ENCODE assay signal across 1 cellular context in the genomic region with DNA sequence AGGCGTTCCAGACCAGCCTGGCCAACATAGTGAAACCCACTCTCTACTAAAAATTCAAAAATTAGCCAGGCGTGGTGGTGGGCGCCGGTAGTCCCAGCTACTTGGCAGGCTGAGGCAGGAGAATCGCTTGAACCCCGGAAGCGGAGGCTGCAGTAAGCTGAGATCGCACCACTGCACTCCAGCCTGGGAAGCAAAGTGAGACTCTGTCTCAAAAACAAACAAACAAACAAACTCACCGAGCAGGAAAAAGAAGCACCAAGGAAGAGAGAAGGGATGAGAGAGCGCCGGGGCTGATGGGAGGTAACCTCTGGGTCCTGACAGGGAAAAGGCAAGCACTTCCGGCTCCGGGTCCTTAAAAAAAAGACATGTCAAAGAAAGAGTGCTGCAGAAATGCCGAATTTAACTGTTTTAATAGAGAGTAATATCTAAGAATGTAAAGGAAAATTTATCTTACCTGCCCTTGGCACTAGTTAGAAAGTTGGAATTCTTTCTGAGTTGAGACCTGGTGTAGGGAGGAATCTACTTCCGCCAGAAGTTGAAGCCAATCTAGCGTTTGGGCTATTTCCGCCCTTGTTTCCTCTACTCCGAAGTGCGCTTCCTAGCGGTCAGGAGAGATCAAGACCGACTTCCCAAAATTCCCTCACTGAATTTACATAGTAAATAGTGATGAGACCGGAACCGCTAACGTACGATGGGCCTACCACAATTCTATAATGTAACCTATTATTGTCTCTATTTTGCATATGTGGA.
TF ChIP-seq lines count a peak whose summit lies in the region.

No MANE protein-coding gene starts in this region.

TF ChIP-seq in HepG2, 621 proteins besides CTCF, POLR2A, EP300 and RAD21 (continued from another document and continues in another):
- TF ChIP-seq, protein P1, sequence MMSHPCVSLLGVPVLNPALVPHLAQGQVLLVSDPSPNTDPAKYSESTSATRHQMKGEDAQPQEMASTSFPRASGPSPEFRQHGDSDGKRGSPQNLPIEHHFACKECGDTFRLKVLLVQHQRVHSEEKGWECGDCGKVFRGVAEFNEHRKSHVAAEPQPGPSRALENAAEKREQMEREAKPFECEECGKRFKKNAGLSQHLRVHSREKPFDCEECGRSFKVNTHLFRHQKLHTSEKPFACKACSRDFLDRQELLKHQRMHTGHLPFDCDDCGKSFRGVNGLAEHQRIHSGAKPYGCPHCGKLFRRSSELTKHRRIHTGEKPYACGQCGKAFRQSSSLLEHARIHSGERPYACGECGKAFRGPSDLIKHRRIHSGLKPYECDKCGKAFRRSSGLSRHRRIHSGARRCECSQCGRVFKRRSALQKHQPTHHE (CRISPR knock-in tag; IDR thresholded peaks at IDR 0.05; ENCODE audit: borderline replicate concordance): no peak
- no peak for TF ChIP-seq MTA1 (CRISPR knock-in tag; IDR thresholded peaks at IDR 0.05; ENCODE audit: borderline replicate concordance)
- TF ChIP-seq, protein P2, sequence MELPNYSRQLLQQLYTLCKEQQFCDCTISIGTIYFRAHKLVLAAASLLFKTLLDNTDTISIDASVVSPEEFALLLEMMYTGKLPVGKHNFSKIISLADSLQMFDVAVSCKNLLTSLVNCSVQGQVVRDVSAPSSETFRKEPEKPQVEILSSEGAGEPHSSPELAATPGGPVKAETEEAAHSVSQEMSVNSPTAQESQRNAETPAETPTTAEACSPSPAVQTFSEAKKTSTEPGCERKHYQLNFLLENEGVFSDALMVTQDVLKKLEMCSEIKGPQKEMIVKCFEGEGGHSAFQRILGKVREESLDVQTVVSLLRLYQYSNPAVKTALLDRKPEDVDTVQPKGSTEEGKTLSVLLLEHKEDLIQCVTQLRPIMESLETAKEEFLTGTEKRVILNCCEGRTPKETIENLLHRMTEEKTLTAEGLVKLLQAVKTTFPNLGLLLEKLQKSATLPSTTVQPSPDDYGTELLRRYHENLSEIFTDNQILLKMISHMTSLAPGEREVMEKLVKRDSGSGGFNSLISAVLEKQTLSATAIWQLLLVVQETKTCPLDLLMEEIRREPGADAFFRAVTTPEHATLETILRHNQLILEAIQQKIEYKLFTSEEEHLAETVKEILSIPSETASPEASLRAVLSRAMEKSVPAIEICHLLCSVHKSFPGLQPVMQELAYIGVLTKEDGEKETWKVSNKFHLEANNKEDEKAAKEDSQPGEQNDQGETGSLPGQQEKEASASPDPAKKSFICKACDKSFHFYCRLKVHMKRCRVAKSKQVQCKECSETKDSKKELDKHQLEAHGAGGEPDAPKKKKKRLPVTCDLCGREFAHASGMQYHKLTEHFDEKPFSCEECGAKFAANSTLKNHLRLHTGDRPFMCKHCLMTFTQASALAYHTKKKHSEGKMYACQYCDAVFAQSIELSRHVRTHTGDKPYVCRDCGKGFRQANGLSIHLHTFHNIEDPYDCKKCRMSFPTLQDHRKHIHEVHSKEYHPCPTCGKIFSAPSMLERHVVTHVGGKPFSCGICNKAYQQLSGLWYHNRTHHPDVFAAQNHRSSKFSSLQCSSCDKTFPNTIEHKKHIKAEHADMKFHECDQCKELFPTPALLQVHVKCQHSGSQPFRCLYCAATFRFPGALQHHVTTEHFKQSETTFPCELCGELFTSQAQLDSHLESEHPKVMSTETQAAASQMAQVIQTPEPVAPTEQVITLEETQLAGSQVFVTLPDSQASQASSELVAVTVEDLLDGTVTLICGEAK (IDR thresholded peaks at IDR 0.05): peak; percentile 77
- TF ChIP-seq, protein P2 (CRISPR knock-in tag; IDR thresholded peaks at IDR 0.05): no peak
- TF ChIP-seq STAT5B (CRISPR knock-in tag; IDR thresholded peaks at IDR 0.05): no peak
- 0 out of 2 replicates have a peak, but pooled peaks have one; percentile 31 for TF ChIP-seq ZNF543 (CRISPR knock-in tag; IDR thresholded peaks at IDR 0.05)
- peak; percentile 15; the same call in 1 of the 2 replicates for TF ChIP-seq SPEN (CRISPR knock-in tag; IDR thresholded peaks at IDR 0.05; ENCODE audit: low read depth)
- TF ChIP-seq ZNF234 (CRISPR knock-in tag; conservative IDR thresholded peaks at IDR 0.05): no peak
- TF ChIP-seq MIXL1 (CRISPR knock-in tag; IDR thresholded peaks at IDR 0.05): no peak
- TF ChIP-seq, protein P3, sequence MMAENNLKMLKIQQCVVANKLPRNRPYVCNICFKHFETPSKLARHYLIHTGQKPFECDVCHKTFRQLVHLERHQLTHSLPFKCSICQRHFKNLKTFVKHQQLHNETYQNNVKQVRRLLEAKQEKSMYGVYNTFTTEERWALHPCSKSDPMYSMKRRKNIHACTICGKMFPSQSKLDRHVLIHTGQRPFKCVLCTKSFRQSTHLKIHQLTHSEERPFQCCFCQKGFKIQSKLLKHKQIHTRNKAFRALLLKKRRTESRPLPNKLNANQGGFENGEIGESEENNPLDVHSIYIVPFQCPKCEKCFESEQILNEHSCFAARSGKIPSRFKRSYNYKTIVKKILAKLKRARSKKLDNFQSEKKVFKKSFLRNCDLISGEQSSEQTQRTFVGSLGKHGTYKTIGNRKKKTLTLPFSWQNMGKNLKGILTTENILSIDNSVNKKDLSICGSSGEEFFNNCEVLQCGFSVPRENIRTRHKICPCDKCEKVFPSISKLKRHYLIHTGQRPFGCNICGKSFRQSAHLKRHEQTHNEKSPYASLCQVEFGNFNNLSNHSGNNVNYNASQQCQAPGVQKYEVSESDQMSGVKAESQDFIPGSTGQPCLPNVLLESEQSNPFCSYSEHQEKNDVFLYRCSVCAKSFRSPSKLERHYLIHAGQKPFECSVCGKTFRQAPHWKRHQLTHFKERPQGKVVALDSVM (CRISPR knock-in tag; IDR thresholded peaks at IDR 0.05): no peak
- 0 out of 2 replicates have a peak, but pooled peaks have one; percentile 22 for TF ChIP-seq ZFP90 (CRISPR knock-in tag; IDR thresholded peaks at IDR 0.05; ENCODE audit: borderline replicate concordance)
- TF ChIP-seq ZNF839 (CRISPR knock-in tag; IDR thresholded peaks at IDR 0.05; ENCODE audit: borderline replicate concordance): no peak
- no peak for TF ChIP-seq CC2D1A (CRISPR knock-in tag; IDR thresholded peaks at IDR 0.05)
- TF ChIP-seq ZNF317 (CRISPR knock-in tag; IDR thresholded peaks at IDR 0.05): no peak
- no peak for TF ChIP-seq ZNF773 (CRISPR knock-in tag; IDR thresholded peaks at IDR 0.05; ENCODE audit: borderline replicate concordance)
- no peak for TF ChIP-seq MLLT10 (CRISPR knock-in tag; IDR thresholded peaks at IDR 0.05)
- TF ChIP-seq NONO (IDR thresholded peaks at IDR 0.05): no peak
- TF ChIP-seq NONO (CRISPR knock-in tag; conservative IDR thresholded peaks at IDR 0.05): peak; percentile 71
- no peak for TF ChIP-seq FOXK2 (IDR thresholded peaks at IDR 0.05)
- TF ChIP-seq, protein P4, sequence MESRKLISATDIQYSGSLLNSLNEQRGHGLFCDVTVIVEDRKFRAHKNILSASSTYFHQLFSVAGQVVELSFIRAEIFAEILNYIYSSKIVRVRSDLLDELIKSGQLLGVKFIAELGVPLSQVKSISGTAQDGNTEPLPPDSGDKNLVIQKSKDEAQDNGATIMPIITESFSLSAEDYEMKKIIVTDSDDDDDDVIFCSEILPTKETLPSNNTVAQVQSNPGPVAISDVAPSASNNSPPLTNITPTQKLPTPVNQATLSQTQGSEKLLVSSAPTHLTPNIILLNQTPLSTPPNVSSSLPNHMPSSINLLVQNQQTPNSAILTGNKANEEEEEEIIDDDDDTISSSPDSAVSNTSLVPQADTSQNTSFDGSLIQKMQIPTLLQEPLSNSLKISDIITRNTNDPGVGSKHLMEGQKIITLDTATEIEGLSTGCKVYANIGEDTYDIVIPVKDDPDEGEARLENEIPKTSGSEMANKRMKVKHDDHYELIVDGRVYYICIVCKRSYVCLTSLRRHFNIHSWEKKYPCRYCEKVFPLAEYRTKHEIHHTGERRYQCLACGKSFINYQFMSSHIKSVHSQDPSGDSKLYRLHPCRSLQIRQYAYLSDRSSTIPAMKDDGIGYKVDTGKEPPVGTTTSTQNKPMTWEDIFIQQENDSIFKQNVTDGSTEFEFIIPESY (CRISPR knock-in tag; IDR thresholded peaks at IDR 0.05): no peak
- TF ChIP-seq, protein P5, sequence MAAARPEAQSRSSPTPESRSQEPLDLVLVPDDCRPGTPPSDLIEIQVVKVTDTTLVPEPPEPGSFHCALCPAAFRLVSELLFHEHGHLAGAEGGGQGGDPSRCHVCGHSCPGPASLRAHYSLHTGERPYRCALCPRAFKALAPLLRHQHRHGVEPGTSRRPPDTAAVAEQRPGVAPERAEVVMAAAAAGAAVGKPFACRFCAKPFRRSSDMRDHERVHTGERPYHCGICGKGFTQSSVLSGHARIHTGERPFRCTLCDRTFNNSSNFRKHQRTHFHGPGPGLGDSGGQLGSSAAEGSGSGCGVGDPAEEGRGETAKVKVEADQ (CRISPR knock-in tag; IDR thresholded peaks at IDR 0.05; ENCODE audit: borderline replicate concordance): no peak
- TF ChIP-seq, protein P6, sequence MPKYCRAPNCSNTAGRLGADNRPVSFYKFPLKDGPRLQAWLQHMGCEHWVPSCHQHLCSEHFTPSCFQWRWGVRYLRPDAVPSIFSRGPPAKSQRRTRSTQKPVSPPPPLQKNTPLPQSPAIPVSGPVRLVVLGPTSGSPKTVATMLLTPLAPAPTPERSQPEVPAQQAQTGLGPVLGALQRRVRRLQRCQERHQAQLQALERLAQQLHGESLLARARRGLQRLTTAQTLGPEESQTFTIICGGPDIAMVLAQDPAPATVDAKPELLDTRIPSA (CRISPR knock-in tag; IDR thresholded peaks at IDR 0.05; ENCODE audit: borderline replicate concordance): no peak
- no peak for TF ChIP-seq GLI4 (CRISPR knock-in tag; IDR thresholded peaks at IDR 0.05; ENCODE audit: borderline replicate concordance)
- TF ChIP-seq ZC3H13 (CRISPR knock-in tag; IDR thresholded peaks at IDR 0.05): no peak
- TF ChIP-seq DNMT3B (CRISPR knock-in tag; conservative IDR thresholded peaks at IDR 0.05): no peak; the same call in 1 of the 2 replicates
- no peak for TF ChIP-seq SETDB1 (CRISPR knock-in tag; IDR thresholded peaks at IDR 0.05; ENCODE audit: borderline replicate concordance)
- TF ChIP-seq SAFB2 (CRISPR knock-in tag; IDR thresholded peaks at IDR 0.05; ENCODE audit: borderline replicate concordance, low read depth): no peak
- TF ChIP-seq, protein P7, sequence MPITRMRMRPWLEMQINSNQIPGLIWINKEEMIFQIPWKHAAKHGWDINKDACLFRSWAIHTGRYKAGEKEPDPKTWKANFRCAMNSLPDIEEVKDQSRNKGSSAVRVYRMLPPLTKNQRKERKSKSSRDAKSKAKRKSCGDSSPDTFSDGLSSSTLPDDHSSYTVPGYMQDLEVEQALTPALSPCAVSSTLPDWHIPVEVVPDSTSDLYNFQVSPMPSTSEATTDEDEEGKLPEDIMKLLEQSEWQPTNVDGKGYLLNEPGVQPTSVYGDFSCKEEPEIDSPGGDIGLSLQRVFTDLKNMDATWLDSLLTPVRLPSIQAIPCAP (CRISPR knock-in tag; IDR thresholded peaks at IDR 0.05; ENCODE audit: low read depth): no peak
- TF ChIP-seq, protein P8, sequence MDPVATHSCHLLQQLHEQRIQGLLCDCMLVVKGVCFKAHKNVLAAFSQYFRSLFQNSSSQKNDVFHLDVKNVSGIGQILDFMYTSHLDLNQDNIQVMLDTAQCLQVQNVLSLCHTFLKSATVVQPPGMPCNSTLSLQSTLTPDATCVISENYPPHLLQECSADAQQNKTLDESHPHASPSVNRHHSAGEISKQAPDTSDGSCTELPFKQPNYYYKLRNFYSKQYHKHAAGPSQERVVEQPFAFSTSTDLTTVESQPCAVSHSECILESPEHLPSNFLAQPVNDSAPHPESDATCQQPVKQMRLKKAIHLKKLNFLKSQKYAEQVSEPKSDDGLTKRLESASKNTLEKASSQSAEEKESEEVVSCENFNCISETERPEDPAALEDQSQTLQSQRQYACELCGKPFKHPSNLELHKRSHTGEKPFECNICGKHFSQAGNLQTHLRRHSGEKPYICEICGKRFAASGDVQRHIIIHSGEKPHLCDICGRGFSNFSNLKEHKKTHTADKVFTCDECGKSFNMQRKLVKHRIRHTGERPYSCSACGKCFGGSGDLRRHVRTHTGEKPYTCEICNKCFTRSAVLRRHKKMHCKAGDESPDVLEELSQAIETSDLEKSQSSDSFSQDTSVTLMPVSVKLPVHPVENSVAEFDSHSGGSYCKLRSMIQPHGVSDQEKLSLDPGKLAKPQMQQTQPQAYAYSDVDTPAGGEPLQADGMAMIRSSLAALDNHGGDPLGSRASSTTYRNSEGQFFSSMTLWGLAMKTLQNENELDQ (CRISPR knock-in tag; IDR thresholded peaks at IDR 0.05; ENCODE audit: borderline replicate concordance): no peak
- TF ChIP-seq SATB2 (CRISPR knock-in tag; IDR thresholded peaks at IDR 0.05): no peak
- TF ChIP-seq TCF7 (IDR thresholded peaks at IDR 0.05; ENCODE audit: low read depth): no peak
- TF ChIP-seq HNRNPUL1 (IDR thresholded peaks at IDR 0.05; ENCODE audit: low read depth, low read length): no peak
- TF ChIP-seq, protein P9, sequence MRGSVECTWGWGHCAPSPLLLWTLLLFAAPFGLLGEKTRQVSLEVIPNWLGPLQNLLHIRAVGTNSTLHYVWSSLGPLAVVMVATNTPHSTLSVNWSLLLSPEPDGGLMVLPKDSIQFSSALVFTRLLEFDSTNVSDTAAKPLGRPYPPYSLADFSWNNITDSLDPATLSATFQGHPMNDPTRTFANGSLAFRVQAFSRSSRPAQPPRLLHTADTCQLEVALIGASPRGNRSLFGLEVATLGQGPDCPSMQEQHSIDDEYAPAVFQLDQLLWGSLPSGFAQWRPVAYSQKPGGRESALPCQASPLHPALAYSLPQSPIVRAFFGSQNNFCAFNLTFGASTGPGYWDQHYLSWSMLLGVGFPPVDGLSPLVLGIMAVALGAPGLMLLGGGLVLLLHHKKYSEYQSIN (CRISPR knock-in tag; IDR thresholded peaks at IDR 0.05; ENCODE audit: borderline replicate concordance): no peak
- peak; percentile 78 for TF ChIP-seq ASH2L (IDR thresholded peaks at IDR 0.05; ENCODE audit: insufficient read length, low read depth, low read length)
